In genomic region chr4:183659919-183660318, GRCh38 we compare ENCODE assay signal across 8 cellular contexts. TPM values are rescaled to one million over a fixed set of nuclear protein-coding genes. Genes with fewer than 3 reads are reported as not detected.
DNase-seq lines count a peak whose midpoint lies in the region; ATAC-seq and TF ChIP-seq lines count a peak whose summit lies in the region.

No MANE protein-coding gene starts in this region.

- intact Hi-C loops in Right ventricle myocardium superior (cut with DNase I) = no loop called here
- intact Hi-C loops in transverse colon (cut with DNase I; ENCODE audit: low total_unique reads) = loop anchor here (2.0 kb wide), 1 partner anchor 155 kb away; the partner anchor contains the start of gene ING2

- H3K4me3 ChIP-seq in right atrium auricular region = peak overlapping the region; percentile 61 to 83
- H3K4me3 ChIP-seq in adipocyte (ENCODE audit: low read length) = peak overlapping the region; percentile 97
- peak overlapping the region; percentile 76 to 100 (median 94) for H3K4me3 ChIP-seq in liver (ENCODE audit: low read depth in 1 of 3, low read length in 3 of 3)
- H3K4me3 ChIP-seq in transverse colon = peak overlapping the region; percentile 53 to 94 (median 88)

- no peak for TF ChIP-seq EP300 in transverse colon (IDR thresholded peaks at IDR 0.05; ENCODE audit: low read depth)

- no peaks in the 10 kb centered on the region for H3K27me3 ChIP-seq in right atrium auricular region
- H3K27me3 ChIP-seq in adipocyte (replicated peaks; ENCODE audit: control insufficient read depth, insufficient read depth, low read length) = no peaks in the 10 kb centered on the region
- H3K27me3 ChIP-seq in liver (ENCODE audit: control insufficient read depth in 4 of 4, insufficient read depth in 4 of 4, low read length in 3 of 4) = no peaks in the 10 kb centered on the region
- H3K27me3 ChIP-seq in transverse colon = no peaks in the 10 kb centered on the region

- DNase-seq in right atrium auricular region (ENCODE audit: low spot score) = no peak
- no peak for DNase-seq in Right ventricle myocardium superior
- peak; percentile 41 for DNase-seq in adipocyte (ENCODE audit: low read depth)
- no peak for DNase-seq in transverse colon
- no peak for DNase-seq in dedifferentiated amniotic fluid mesenchymal stem cell (ENCODE audit: extremely low spot score)
- no peak for DNase-seq in H4 (ENCODE audit: low spot score)

- TF ChIP-seq CTCF in right atrium auricular region (IDR thresholded peaks at IDR 0.05) = no peak
- TF ChIP-seq CTCF in liver (IDR thresholded peaks at IDR 0.05; ENCODE audit: low read depth, low read length, missing input control) = no peak
- TF ChIP-seq CTCF in transverse colon (IDR thresholded peaks at IDR 0.05) = no peak

- peaks cover 0 to 26% of the 10 kb centered on the region in 2 donors for H3K4me1 ChIP-seq in right atrium auricular region
- H3K4me1 ChIP-seq in adipocyte (ENCODE audit: control insufficient read depth, insufficient read depth, low read length) = peaks cover 27% of the 10 kb centered on the region
- H3K4me1 ChIP-seq in liver (ENCODE audit: control insufficient read depth in 4 of 4, insufficient read depth in 4 of 4, low read length in 3 of 4) = peaks cover 5 to 29% (median 14%) of the 10 kb centered on the region in 4 donors
- H3K4me1 ChIP-seq in transverse colon = peaks cover 5 to 32% (median 19%) of the 10 kb centered on the region in 4 donors

- H3K9ac ChIP-seq in adipocyte (ENCODE audit: low read length) (peak overlapping the region; percentile 95), liver (ENCODE audit: low read depth in 1 of 2, low read length in 2 of 2) (peak overlapping the region; percentile 52 to 86)

- WGBS in liver = 6% methylated on average over 10 of the region's 10 CpGs
- 9 to 11% methylated on average over 6 to 10 of the region's 10 CpGs for WGBS in transverse colon (ENCODE audit: low coverage in 1 of 2), 2 donors

- TF ChIP-seq POLR2A in transverse colon (IDR thresholded peaks at IDR 0.05) = no peak

- in situ Hi-C loops in transverse colon (cut with MboI; ENCODE audit: low pct_ligation_motif_present in 1 of 4, low pct_unique_long_range_greater_than_20kb in 1 of 4, low sequenced_read_pairs in 3 of 4) = loop anchor here in 2 of 4 donors (10.0 to 25.0 kb wide), 2 partner anchors 155 to 198 kb away; partner anchors contain the start of gene ING2 (in 1 of the 2)

- H3K36me3 ChIP-seq in right atrium auricular region = no peaks in the 10 kb centered on the region
- H3K36me3 ChIP-seq in adipocyte (ENCODE audit: control insufficient read depth, insufficient read depth, low read length, severe bottlenecking) = peaks cover 18% of the 10 kb centered on the region
- peaks cover 0 to 8% (median 6%) of the 10 kb centered on the region in 4 donors for H3K36me3 ChIP-seq in liver (ENCODE audit: control insufficient read depth in 4 of 4, insufficient read depth in 3 of 4, low read depth in 1 of 4, low read length in 3 of 4)
- peaks cover 0 to 6% (median 0%) of the 10 kb centered on the region in 4 donors for H3K36me3 ChIP-seq in transverse colon

- peak overlapping the region; percentile 90 to 97 for H3K27ac ChIP-seq in right atrium auricular region
- H3K27ac ChIP-seq in liver (ENCODE audit: low read depth in 1 of 2, low read length in 2 of 2) = peak overlapping the region; percentile 81 to 92
- H3K27ac ChIP-seq in transverse colon = peak overlapping the region; percentile 87 to 93 (median 92)

- no peak for ATAC-seq in Right ventricle myocardium superior (ENCODE audit: poor library complexity)
- ATAC-seq in GM19452 (IDR thresholded peaks at IDR 0.05; ENCODE audit: unreplicated experiment) = no peak

- H3K9me3 ChIP-seq in right atrium auricular region (no peaks in the 10 kb centered on the region), adipocyte (ENCODE audit: control insufficient read depth, low read length) (no peaks in the 10 kb centered on the region), liver (ENCODE audit: control insufficient read depth in 4 of 4, low read length in 3 of 4) (no peaks in the 10 kb centered on the region), transverse colon (no peaks in the 10 kb centered on the region)

- TF ChIP-seq RAD21 in liver (IDR thresholded peaks at IDR 0.05) = no peak

TF ChIP-seq in liver, 16 proteins besides CTCF, POLR2A, EP300 and RAD21:
- TF ChIP-seq REST (IDR thresholded peaks at IDR 0.05) (no peak), NR2F2 (IDR thresholded peaks at IDR 0.05) (no peak), HNF4G (IDR thresholded peaks at IDR 0.05) (no peak), FOXA1 (IDR thresholded peaks at IDR 0.05) (no peak), GABPA (IDR thresholded peaks at IDR 0.05 in 1 of 2, conservative IDR thresholded peaks at IDR 0.05 in 1 of 2) (no peak)
TF ChIP-seq in liver: peak in this region for 0.

RNA-seq across cellular contexts. Expression of gene TRAPPC11, which starts 0.8 kb away (rescaled TPM):
- total RNA-seq in right atrium auricular region (10 to 100 TPM; 22.2 to 31.0 TPM), Right ventricle myocardium superior (16.1 TPM), liver (10 to 100 TPM; 19.7 to 27.9 TPM), transverse colon (10 to 100 TPM; 47.8 to 61.1 (median 52.1) TPM)
- polyA plus RNA-seq in liver = 10 to 100 TPM in 1 of 2 donors, 1 to 10 TPM in 1; 7.6 to 10.0 TPM
- total RNA-seq in H4 (2014; rRNA removed; shearing (Covaris generic)) = 21.3 and 48.7 TPM in 2 replicates

RNA-seq across cellular contexts. Expression of gene RWDD4, which starts 0.9 kb away (rescaled TPM):
- total RNA-seq in right atrium auricular region (10 to 100 TPM; 15.3 to 24.9 TPM), Right ventricle myocardium superior (15.1 TPM), liver (1 to 10 TPM; 8.0 to 9.8 TPM), transverse colon (10 to 100 TPM in 2 of 4 donors, 1 to 10 TPM in 2; 4.1 to 16.9 (median 11.6) TPM)
- polyA plus RNA-seq in liver = 10 to 100 TPM in 1 of 2 donors, 1 to 10 TPM in 1; 6.5 to 17.9 TPM
- 21.4 and 32.3 TPM in 2 replicates for total RNA-seq in H4 (2014; rRNA removed; shearing (Covaris generic))
